1 cellular context compared by ENCODE assay signal in the genomic region with DNA sequence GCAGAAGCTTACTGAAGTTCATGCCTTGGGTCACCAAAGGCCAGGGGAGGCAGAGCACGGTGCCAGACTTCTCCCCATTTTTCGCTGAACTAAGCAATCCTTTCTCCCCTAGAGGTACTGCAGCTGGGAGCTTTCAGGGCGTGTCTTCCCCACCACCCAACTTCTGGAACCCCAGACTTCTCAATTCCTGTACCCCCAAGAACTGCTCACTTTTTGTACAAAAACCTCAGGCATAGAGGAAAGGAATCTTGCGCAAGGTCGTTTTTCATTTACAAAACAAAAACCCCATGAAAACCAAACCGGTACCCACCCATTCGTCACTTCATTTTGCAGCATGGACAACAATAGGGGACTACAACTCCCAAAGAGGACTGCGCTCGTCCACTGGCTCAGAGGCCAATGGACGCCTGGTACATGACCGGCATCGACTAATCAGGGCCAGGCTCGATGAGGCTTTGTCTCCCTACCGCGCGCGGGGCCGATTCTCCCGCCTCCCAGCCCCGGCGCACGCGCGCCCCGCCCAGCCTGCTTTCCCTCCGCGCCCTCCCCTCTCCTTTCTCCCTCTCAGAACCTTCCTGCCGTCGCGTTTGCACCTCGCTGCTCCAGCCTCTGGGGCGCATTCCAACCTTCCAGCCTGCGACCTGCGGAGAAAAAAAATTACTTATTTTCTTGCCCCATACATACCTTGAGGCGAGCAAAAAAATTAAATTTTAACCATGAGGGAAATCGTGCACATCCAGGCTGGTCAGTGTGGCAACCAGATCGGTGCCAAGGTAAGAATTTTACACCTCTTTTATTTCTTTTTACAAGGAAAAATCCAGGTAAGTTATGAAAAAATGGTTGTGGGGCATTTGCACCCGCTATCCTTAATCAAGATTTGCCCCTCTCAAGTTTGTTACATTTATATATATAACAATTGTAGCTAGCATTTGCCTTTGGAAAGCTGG.
TF ChIP-seq lines count a peak whose summit lies in the region.

A gene (plus strand): TSS at position 562 of the 947 bp plus-strand sequence. CDS start 155 bp downstream, at position 717.

TF ChIP-seq in HepG2, 621 proteins besides CTCF, POLR2A, EP300 and RAD21 (continued from another document and continues in another):
- TF ChIP-seq ATF1 (CRISPR knock-in tag; IDR thresholded peaks at IDR 0.05), result peak; percentile 78
- TF ChIP-seq SIN3B (IDR thresholded peaks at IDR 0.05; ENCODE audit: low read length), result no peak
- no peak; the same call in 1 of the 2 replicates for TF ChIP-seq ZNF737 (CRISPR knock-in tag; IDR thresholded peaks at IDR 0.05; ENCODE audit: borderline replicate concordance)
- TF ChIP-seq NBN (conservative IDR thresholded peaks at IDR 0.05), result no peak
- TF ChIP-seq ZSCAN31 (CRISPR knock-in tag; IDR thresholded peaks at IDR 0.05; ENCODE audit: low read depth), result peak; percentile 59; the same call in 1 of the 2 replicates
- TF ChIP-seq ZNF180 (CRISPR knock-in tag; IDR thresholded peaks at IDR 0.05; ENCODE audit: borderline replicate concordance, low read depth), result no peak
- TF ChIP-seq RFX3 (CRISPR knock-in tag; IDR thresholded peaks at IDR 0.05), result no peak
- TF ChIP-seq SRSF1 (optimal IDR thresholded peaks at IDR 0.05; ENCODE audit: low read depth, low read length), result no peak
- TF ChIP-seq ARNT2 (CRISPR knock-in tag; IDR thresholded peaks at IDR 0.05; ENCODE audit: low read depth), result peak; percentile 11; the same call in 1 of the 2 replicates
- TF ChIP-seq AKAP8 (CRISPR knock-in tag; IDR thresholded peaks at IDR 0.05), result no peak
- TF ChIP-seq, protein P1, sequence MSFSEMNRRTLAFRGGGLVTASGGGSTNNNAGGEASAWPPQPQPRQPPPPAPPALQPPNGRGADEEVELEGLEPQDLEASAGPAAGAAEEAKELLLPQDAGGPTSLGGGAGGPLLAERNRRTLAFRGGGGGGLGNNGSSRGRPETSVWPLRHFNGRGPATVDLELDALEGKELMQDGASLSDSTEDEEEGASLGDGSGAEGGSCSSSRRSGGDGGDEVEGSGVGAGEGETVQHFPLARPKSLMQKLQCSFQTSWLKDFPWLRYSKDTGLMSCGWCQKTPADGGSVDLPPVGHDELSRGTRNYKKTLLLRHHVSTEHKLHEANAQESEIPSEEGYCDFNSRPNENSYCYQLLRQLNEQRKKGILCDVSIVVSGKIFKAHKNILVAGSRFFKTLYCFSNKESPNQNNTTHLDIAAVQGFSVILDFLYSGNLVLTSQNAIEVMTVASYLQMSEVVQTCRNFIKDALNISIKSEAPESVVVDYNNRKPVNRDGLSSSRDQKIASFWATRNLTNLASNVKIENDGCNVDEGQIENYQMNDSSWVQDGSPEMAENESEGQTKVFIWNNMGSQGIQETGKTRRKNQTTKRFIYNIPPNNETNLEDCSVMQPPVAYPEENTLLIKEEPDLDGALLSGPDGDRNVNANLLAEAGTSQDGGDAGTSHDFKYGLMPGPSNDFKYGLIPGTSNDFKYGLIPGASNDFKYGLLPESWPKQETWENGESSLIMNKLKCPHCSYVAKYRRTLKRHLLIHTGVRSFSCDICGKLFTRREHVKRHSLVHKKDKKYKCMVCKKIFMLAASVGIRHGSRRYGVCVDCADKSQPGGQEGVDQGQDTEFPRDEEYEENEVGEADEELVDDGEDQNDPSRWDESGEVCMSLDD (CRISPR knock-in tag; IDR thresholded peaks at IDR 0.05; ENCODE audit: borderline replicate concordance), result peak; percentile 35; the same call in 1 of the 2 replicates
- TF ChIP-seq, protein P2, sequence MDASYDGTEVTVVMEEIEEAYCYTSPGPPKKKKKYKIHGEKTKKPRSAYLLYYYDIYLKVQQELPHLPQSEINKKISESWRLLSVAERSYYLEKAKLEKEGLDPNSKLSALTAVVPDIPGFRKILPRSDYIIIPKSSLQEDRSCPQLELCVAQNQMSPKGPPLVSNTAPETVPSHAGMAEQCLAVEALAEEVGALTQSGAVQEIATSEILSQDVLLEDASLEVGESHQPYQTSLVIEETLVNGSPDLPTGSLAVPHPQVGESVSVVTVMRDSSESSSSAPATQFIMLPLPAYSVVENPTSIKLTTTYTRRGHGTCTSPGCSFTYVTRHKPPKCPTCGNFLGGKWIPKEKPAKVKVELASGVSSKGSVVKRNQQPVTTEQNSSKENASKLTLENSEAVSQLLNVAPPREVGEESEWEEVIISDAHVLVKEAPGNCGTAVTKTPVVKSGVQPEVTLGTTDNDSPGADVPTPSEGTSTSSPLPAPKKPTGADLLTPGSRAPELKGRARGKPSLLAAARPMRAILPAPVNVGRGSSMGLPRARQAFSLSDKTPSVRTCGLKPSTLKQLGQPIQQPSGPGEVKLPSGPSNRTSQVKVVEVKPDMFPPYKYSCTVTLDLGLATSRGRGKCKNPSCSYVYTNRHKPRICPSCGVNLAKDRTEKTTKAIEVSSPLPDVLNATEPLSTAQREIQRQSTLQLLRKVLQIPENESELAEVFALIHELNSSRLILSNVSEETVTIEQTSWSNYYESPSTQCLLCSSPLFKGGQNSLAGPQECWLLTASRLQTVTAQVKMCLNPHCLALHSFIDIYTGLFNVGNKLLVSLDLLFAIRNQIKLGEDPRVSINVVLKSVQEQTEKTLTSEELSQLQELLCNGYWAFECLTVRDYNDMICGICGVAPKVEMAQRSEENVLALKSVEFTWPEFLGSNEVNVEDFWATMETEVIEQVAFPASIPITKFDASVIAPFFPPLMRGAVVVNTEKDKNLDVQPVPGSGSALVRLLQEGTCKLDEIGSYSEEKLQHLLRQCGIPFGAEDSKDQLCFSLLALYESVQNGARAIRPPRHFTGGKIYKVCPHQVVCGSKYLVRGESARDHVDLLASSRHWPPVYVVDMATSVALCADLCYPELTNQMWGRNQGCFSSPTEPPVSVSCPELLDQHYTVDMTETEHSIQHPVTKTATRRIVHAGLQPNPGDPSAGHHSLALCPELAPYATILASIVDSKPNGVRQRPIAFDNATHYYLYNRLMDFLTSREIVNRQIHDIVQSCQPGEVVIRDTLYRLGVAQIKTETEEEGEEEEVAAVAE (CRISPR knock-in tag; IDR thresholded peaks at IDR 0.05; ENCODE audit: borderline replicate concordance), result peak; percentile 72; the same call in 1 of the 2 replicates
- TF ChIP-seq, protein P3, sequence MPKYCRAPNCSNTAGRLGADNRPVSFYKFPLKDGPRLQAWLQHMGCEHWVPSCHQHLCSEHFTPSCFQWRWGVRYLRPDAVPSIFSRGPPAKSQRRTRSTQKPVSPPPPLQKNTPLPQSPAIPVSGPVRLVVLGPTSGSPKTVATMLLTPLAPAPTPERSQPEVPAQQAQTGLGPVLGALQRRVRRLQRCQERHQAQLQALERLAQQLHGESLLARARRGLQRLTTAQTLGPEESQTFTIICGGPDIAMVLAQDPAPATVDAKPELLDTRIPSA (CRISPR knock-in tag; IDR thresholded peaks at IDR 0.05; ENCODE audit: borderline replicate concordance), result no peak
- peak; percentile 92 for TF ChIP-seq HDAC6 (IDR thresholded peaks at IDR 0.05; ENCODE audit: low read depth, low read length)
- TF ChIP-seq ZNF878 (CRISPR knock-in tag; IDR thresholded peaks at IDR 0.05), result no peak
- peak; percentile 77; the same call in 1 of the 2 replicates for TF ChIP-seq ZNF674 (CRISPR knock-in tag; IDR thresholded peaks at IDR 0.05; ENCODE audit: low read depth)
- TF ChIP-seq ZSCAN22 (CRISPR knock-in tag; IDR thresholded peaks at IDR 0.05), result no peak
- TF ChIP-seq MAZ (IDR thresholded peaks at IDR 0.05; ENCODE audit: borderline replicate concordance, low read depth, low read length), result peak; percentile 93
- no peak; the same call in none of the 2 replicates for TF ChIP-seq MAZ (CRISPR knock-in tag; IDR thresholded peaks at IDR 0.05; ENCODE audit: low read depth)
- peak; percentile 25 for TF ChIP-seq KAT8 (CRISPR knock-in tag; IDR thresholded peaks at IDR 0.05)
- peak; percentile 83 for TF ChIP-seq SAP130 (CRISPR knock-in tag; IDR thresholded peaks at IDR 0.05; ENCODE audit: low read depth)
- TF ChIP-seq, protein P4, sequence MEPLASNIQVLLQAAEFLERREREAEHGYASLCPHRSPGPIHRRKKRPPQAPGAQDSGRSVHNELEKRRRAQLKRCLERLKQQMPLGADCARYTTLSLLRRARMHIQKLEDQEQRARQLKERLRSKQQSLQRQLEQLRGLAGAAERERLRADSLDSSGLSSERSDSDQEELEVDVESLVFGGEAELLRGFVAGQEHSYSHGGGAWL (CRISPR knock-in tag; IDR thresholded peaks at IDR 0.05), result peak; percentile 87
- peak; percentile 72 for TF ChIP-seq HNRNPLL (IDR thresholded peaks at IDR 0.05; ENCODE audit: low read depth, low read length, poor library complexity, severe bottlenecking)
- no peak for TF ChIP-seq ATAD3A (CRISPR knock-in tag; IDR thresholded peaks at IDR 0.05)
- 0 out of 2 replicates have a peak, but pooled peaks have one; percentile 68 for TF ChIP-seq MEIS2 (CRISPR knock-in tag; IDR thresholded peaks at IDR 0.05)
- no peak for TF ChIP-seq HNRNPH1 (optimal IDR thresholded peaks at IDR 0.05; ENCODE audit: low read depth, low read length)
- TF ChIP-seq, protein P5, sequence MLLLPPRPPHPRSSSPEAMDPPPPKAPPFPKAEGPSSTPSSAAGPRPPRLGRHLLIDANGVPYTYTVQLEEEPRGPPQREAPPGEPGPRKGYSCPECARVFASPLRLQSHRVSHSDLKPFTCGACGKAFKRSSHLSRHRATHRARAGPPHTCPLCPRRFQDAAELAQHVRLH (CRISPR knock-in tag; IDR thresholded peaks at IDR 0.05; ENCODE audit: borderline replicate concordance, low read depth), result peak; percentile 21; the same call in 1 of the 2 replicates
- no peak for TF ChIP-seq JUNB (CRISPR knock-in tag; IDR thresholded peaks at IDR 0.05; ENCODE audit: borderline replicate concordance)
- TF ChIP-seq ETV5 (CRISPR knock-in tag; IDR thresholded peaks at IDR 0.05; ENCODE audit: borderline replicate concordance), result peak; percentile 32; the same call in 1 of the 2 replicates
- TF ChIP-seq MLLT10 (CRISPR knock-in tag; IDR thresholded peaks at IDR 0.05), result peak; percentile 83; the same call in 1 of the 2 replicates
- 0 out of 2 replicates have a peak, but pooled peaks have one; percentile 58 for TF ChIP-seq TP53 (CRISPR knock-in tag; conservative IDR thresholded peaks at IDR 0.05)
- no peak for TF ChIP-seq ZSCAN29 (CRISPR knock-in tag; conservative IDR thresholded peaks at IDR 0.05)
- TF ChIP-seq ZNF317 (CRISPR knock-in tag; IDR thresholded peaks at IDR 0.05), result 0 out of 2 replicates have a peak, but pooled peaks have one; percentile 4
- no peak for TF ChIP-seq ZNF761 (CRISPR knock-in tag; conservative IDR thresholded peaks at IDR 0.05)
- no peak for TF ChIP-seq ZFP41 (CRISPR knock-in tag; IDR thresholded peaks at IDR 0.05; ENCODE audit: borderline replicate concordance)
- peak; percentile 79 for TF ChIP-seq CEBPB (IDR thresholded peaks at IDR 0.05; ENCODE audit: borderline replicate concordance, low read depth, low read length)
- TF ChIP-seq, protein P6, sequence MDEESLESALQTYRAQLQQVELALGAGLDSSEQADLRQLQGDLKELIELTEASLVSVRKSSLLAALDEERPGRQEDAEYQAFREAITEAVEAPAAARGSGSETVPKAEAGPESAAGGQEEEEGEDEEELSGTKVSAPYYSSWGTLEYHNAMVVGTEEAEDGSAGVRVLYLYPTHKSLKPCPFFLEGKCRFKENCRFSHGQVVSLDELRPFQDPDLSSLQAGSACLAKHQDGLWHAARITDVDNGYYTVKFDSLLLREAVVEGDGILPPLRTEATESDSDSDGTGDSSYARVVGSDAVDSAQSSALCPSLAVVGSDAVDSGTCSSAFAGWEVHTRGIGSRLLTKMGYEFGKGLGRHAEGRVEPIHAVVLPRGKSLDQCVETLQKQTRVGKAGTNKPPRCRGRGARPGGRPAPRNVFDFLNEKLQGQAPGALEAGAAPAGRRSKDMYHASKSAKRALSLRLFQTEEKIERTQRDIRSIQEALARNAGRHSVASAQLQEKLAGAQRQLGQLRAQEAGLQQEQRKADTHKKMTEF (CRISPR knock-in tag; IDR thresholded peaks at IDR 0.05), result peak; percentile 71
- no peak for TF ChIP-seq ZNF251 (CRISPR knock-in tag; IDR thresholded peaks at IDR 0.05)
- no peak for TF ChIP-seq PAWR (CRISPR knock-in tag; IDR thresholded peaks at IDR 0.05; ENCODE audit: borderline replicate concordance)
- no peak for TF ChIP-seq ZNF326 (CRISPR knock-in tag; IDR thresholded peaks at IDR 0.05; ENCODE audit: borderline replicate concordance)
- TF ChIP-seq, protein P7, sequence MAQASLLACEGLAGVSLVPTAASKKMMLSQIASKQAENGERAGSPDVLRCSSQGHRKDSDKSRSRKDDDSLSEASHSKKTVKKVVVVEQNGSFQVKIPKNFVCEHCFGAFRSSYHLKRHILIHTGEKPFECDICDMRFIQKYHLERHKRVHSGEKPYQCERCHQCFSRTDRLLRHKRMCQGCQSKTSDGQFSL (CRISPR knock-in tag; IDR thresholded peaks at IDR 0.05), result peak; percentile 62; the same call in 1 of the 2 replicates
- TF ChIP-seq ZNF234 (CRISPR knock-in tag; conservative IDR thresholded peaks at IDR 0.05), result no peak
- no peak; the same call in 1 of the 2 replicates for TF ChIP-seq FOXP1 (IDR thresholded peaks at IDR 0.05)
- peak; percentile 18 for TF ChIP-seq FOXP1 (CRISPR knock-in tag; IDR thresholded peaks at IDR 0.05)
- TF ChIP-seq GFI1 (CRISPR knock-in tag; IDR thresholded peaks at IDR 0.05; ENCODE audit: borderline replicate concordance), result peak; percentile 39; the same call in 1 of the 2 replicates
- TF ChIP-seq SOX5 (CRISPR knock-in tag; IDR thresholded peaks at IDR 0.05; ENCODE audit: borderline replicate concordance), result peak; percentile 82
- TF ChIP-seq NR2C2 (CRISPR knock-in tag; IDR thresholded peaks at IDR 0.05; ENCODE audit: borderline replicate concordance), result 0 out of 2 replicates have a peak, but pooled peaks have one; percentile 16
- TF ChIP-seq MYC (CRISPR knock-in tag; IDR thresholded peaks at IDR 0.05; ENCODE audit: borderline replicate concordance), result peak; percentile 85
- TF ChIP-seq, protein P8, sequence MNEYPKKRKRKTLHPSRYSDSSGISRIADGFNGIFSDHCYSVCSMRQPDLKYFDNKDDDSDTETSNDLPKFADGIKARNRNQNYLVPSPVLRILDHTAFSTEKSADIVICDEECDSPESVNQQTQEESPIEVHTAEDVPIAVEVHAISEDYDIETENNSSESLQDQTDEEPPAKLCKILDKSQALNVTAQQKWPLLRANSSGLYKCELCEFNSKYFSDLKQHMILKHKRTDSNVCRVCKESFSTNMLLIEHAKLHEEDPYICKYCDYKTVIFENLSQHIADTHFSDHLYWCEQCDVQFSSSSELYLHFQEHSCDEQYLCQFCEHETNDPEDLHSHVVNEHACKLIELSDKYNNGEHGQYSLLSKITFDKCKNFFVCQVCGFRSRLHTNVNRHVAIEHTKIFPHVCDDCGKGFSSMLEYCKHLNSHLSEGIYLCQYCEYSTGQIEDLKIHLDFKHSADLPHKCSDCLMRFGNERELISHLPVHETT (CRISPR knock-in tag; conservative IDR thresholded peaks at IDR 0.05), result no peak
- TF ChIP-seq ZNF24 (IDR thresholded peaks at IDR 0.05), result no peak
- TF ChIP-seq, protein P9, sequence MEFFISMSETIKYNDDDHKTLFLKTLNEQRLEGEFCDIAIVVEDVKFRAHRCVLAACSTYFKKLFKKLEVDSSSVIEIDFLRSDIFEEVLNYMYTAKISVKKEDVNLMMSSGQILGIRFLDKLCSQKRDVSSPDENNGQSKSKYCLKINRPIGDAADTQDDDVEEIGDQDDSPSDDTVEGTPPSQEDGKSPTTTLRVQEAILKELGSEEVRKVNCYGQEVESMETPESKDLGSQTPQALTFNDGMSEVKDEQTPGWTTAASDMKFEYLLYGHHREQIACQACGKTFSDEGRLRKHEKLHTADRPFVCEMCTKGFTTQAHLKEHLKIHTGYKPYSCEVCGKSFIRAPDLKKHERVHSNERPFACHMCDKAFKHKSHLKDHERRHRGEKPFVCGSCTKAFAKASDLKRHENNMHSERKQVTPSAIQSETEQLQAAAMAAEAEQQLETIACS (CRISPR knock-in tag; IDR thresholded peaks at IDR 0.05), result peak; percentile 81
- TF ChIP-seq ZSCAN21 (CRISPR knock-in tag; IDR thresholded peaks at IDR 0.05; ENCODE audit: borderline replicate concordance), result no peak
- TF ChIP-seq ELF1 (CRISPR knock-in tag; IDR thresholded peaks at IDR 0.05), result peak; percentile 13; the same call in 1 of the 2 replicates
- TF ChIP-seq KDM4B (CRISPR knock-in tag; IDR thresholded peaks at IDR 0.05), result peak; percentile 63; the same call in 1 of the 2 replicates
